In the genomic region with DNA sequence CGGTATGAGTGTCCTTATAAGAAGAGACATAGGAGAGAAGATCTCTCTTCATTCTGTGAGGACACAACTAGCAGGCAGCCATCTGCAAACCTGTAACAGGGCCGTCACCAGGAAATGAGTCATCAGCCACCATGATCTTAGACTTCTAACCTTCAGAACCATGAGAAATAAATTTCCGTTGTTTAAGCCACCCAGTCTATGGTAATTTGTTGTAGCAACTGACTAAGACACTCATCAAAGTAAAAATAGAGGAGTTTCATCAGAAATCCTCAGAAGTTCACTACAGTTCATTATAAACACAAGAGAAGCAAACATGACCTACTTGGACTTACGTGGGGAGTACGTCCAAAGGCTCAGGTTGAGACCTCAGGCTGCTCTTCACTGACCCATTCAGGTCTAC, we compare ENCODE assay signal across 14 cellular contexts.
DNase-seq lines count a peak whose midpoint lies in the region; ATAC-seq and TF ChIP-seq lines count a peak whose summit lies in the region.
"Had no signal": no experiment of that assay in that cellular context is flagged by ENCODE, and none has a peak within 500 bp of the region (broad histone marks: within the 10 kb centered on the region; RNA-seq: fewer than 3 reads in every experiment).

No MANE protein-coding gene starts in this region.

- no peak overlapping the region for H3K4me3 Mint-ChIP-seq in activated T-cell treated with anti-CD3 and anti-CD28 coated beads, Interleukin-2, amount 50 U/mL, for 72 hours
- no peak overlapping the region for H3K4me3 Mint-ChIP-seq in natural killer cell
- H3K4me3 Mint-ChIP-seq: B cell; effector memory CD8-positive, alpha-beta T cell had no signal

- TF ChIP-seq CTCF in epithelial cell of esophagus (IDR thresholded peaks at IDR 0.05; ENCODE audit: insufficient read depth, low read depth, low read length, missing control alignments) (no peak), natural killer cell (IDR thresholded peaks at IDR 0.05) (no peak)

- no peaks in the 10 kb centered on the region for H3K9me3 ChIP-seq in skeletal muscle satellite cell (replicated peaks; ENCODE audit: low read length)
- H3K9me3 ChIP-seq: neutrophil, thyroid gland had no signal

- H3K27ac Mint-ChIP-seq in activated T-cell treated with anti-CD3 and anti-CD28 coated beads, Interleukin-2, amount 50 U/mL, for 72 hours = no peak overlapping the region
- no peak overlapping the region for H3K27ac Mint-ChIP-seq in natural killer cell
- H3K27ac Mint-ChIP-seq: B cell; effector memory CD8-positive, alpha-beta T cell had no signal

- no peaks in the 10 kb centered on the region for H3K27me3 Mint-ChIP-seq in activated T-cell treated with anti-CD3 and anti-CD28 coated beads, Interleukin-2, amount 50 U/mL, for 72 hours (ENCODE audit: low read depth)
- H3K27me3 Mint-ChIP-seq in natural killer cell (ENCODE audit: low read depth in 2 of 2) = no peaks in the 10 kb centered on the region
- H3K27me3 Mint-ChIP-seq: effector memory CD8-positive, alpha-beta T cell had no signal

- peak; percentile 74 to 81 for ATAC-seq in activated T-cell treated with anti-CD3 and anti-CD28 coated beads, Interleukin-2, amount 50 U/mL, for 72 hours (replicated peaks in 1 of 2)
- ATAC-seq in natural killer cell = no peak
- ATAC-seq: effector memory CD8-positive, alpha-beta T cell had no signal

- peak overlapping the region; percentile 39 for H3K9ac ChIP-seq in skeletal muscle satellite cell (ENCODE audit: low read depth, low read length)

- H3K4me1 Mint-ChIP-seq in activated T-cell treated with anti-CD3 and anti-CD28 coated beads, Interleukin-2, amount 50 U/mL, for 72 hours (ENCODE audit: low read depth) = no peaks in the 10 kb centered on the region
- no peaks in the 10 kb centered on the region for H3K4me1 Mint-ChIP-seq in natural killer cell
- H3K4me1 Mint-ChIP-seq: B cell had no signal

- peaks cover 16% of the 10 kb centered on the region for H3K4me1 ChIP-seq in skeletal muscle satellite cell (ENCODE audit: control insufficient read depth, insufficient read depth, low read length)

- peak in 1 of 2 donors; percentile 20 for DNase-seq in activated T-cell treated with anti-CD3 and anti-CD28 coated beads, Interleukin-2, amount 50 U/mL, for 72 hours
- no peak for DNase-seq in activated T-cell treated with anti-CD3 and anti-CD28 coated beads, Interleukin-2, amount 50 U/mL, for 48 hours
- DNase-seq in MV-4-11 (lab: John Stamatoyannopoulos, UW) (peak; percentile 93), epithelial cell of esophagus (ENCODE audit: low read depth) (peak; percentile 62), natural killer cell (no peak), OCI-M1 (lab: John Stamatoyannopoulos, UW) (no peak), NCI-H146 (lab: John Stamatoyannopoulos, UW) (no peak)
- DNase-seq: activated gamma-delta T cell treated with Interleukin-2 at 50 U/mL for 16 hours; effector memory CD8-positive, alpha-beta T cell; Right ventricle myocardium superior; thyroid gland had no signal

- intact Hi-C loops in natural killer cell (cut with micrococcal nuclease) = no loop called here

- H3K4me3 ChIP-seq in epithelial cell of esophagus (ENCODE audit: low read length) (no peak overlapping the region), skeletal muscle satellite cell (ENCODE audit: low read length) (peak overlapping the region; percentile 19)
- H3K4me3 ChIP-seq: thyroid gland had no signal

- no peaks in the 10 kb centered on the region for H3K27me3 ChIP-seq in skeletal muscle satellite cell (ENCODE audit: control insufficient read depth, insufficient read depth, low read length)
- H3K27me3 ChIP-seq: neutrophil, thyroid gland had no signal

- H3K36me3 Mint-ChIP-seq in activated T-cell treated with anti-CD3 and anti-CD28 coated beads, Interleukin-2, amount 50 U/mL, for 72 hours (ENCODE audit: insufficient read depth in 2 of 2) = no peaks in the 10 kb centered on the region
- H3K36me3 Mint-ChIP-seq in natural killer cell = no peaks in the 10 kb centered on the region

- peak overlapping the region; percentile 24 for H3K4me2 ChIP-seq in skeletal muscle satellite cell (ENCODE audit: low read length)

- H3K9me3 Mint-ChIP-seq in activated T-cell treated with anti-CD3 and anti-CD28 coated beads, Interleukin-2, amount 50 U/mL, for 72 hours = peaks cover 0 to 8% of the 10 kb centered on the region in 2 donors
- H3K9me3 Mint-ChIP-seq in natural killer cell = peaks cover 3 to 10% of the 10 kb centered on the region in 2 donors

- H3K36me3 ChIP-seq in skeletal muscle satellite cell (ENCODE audit: insufficient read depth, low read length) = no peaks in the 10 kb centered on the region
- H3K36me3 ChIP-seq: neutrophil, thyroid gland had no signal

Comparison
In these comparisons a context has a peak if more than half of its experiments do, and no peak if none do; other contexts are left out.
1. ATAC-seq: peak in activated T-cell treated with anti-CD3 and anti-CD28 coated beads, Interleukin-2, amount 50 U/mL, for 72 hours (2 of 2); none in natural killer cell (0 of 3).
2. DNase-seq: peak in MV-4-11 (single experiment) and epithelial cell of esophagus (single experiment); none in activated T-cell treated with anti-CD3 and anti-CD28 coated beads, Interleukin-2, amount 50 U/mL, for 48 hours (0 of 2), natural killer cell (single experiment), OCI-M1 (single experiment) and NCI-H146 (single experiment).